In genomic region chr5:170434953-170435605, GRCh38 we compare ENCODE assay signal across 8 cellular contexts. TPM values are rescaled to one million over a fixed set of nuclear protein-coding genes. Genes with fewer than 3 reads are reported as not detected.
A peak's percentile ranks its signal among the peaks of the same experiment; 100 is the strongest.
DNase-seq lines count a peak whose midpoint lies in the region; ATAC-seq and TF ChIP-seq lines count a peak whose summit lies in the region.

No MANE protein-coding gene starts in this region.

- peak; percentile 43 for DNase-seq in A673 (ENCODE audit: low spot score)
- DNase-seq in RKO (ENCODE audit: low spot score), result peak; percentile 54
- DNase-seq in activated gamma-delta T cell treated with anti-CD3 and anti-CD28 coated beads, Interleukin-2, amount 50 U/mL, for 16 hours (ENCODE audit: low read depth), result peak; percentile 24
- DNase-seq in glomerular endothelial cell (ENCODE audit: extremely low read depth, low read depth, low spot score), result peak; percentile 18
- DNase-seq in ovary, result peak; percentile 41 to 83 (median 59)
- DNase-seq in upper lobe of right lung, result peak; percentile 77

- WGBS in ovary, 3 donors, result 37 to 40% (median 38%) methylated on average over 16 of the region's 16 CpGs

- TF ChIP-seq EP300 in ovary (IDR thresholded peaks at IDR 0.05), result no peak

- TF ChIP-seq CTCF in A673 (conservative IDR thresholded peaks at IDR 0.05; ENCODE audit: low read depth, low read length), result peak; percentile 87
- peak; percentile 43 to 80 (median 75) for TF ChIP-seq CTCF in ovary (IDR thresholded peaks at IDR 0.05)
- TF ChIP-seq CTCF in upper lobe of right lung (IDR thresholded peaks at IDR 0.05), result peak; percentile 98

- no peak overlapping the region for H3K27ac ChIP-seq in A673 (ENCODE audit: low read depth, low read length, poor library complexity, severe bottlenecking)
- no peak overlapping the region for H3K27ac ChIP-seq in ovary
- no peak overlapping the region for H3K27ac ChIP-seq in upper lobe of right lung

- CTCF ChIA-PET in A673 (lab: Charles Lee), result interaction anchor here (1.2 to 1.6 kb wide), 2 partner anchors 198 to 209 kb away, joined by 4 to 5 read pairs; no protein-coding TSS in a partner anchor

- BruUV-seq in A673 (replicated peaks; lab: Mats Ljungman, UMichigan), result no TSS peak

- no peaks in the 10 kb centered on the region for H3K9me3 ChIP-seq in A673 (ENCODE audit: low read depth, low read length, poor library complexity, severe bottlenecking)
- H3K9me3 ChIP-seq in ovary, result no peaks in the 10 kb centered on the region
- H3K9me3 ChIP-seq in upper lobe of right lung, result no peaks in the 10 kb centered on the region

- peak; percentile 78 for ATAC-seq in GM18505 (IDR thresholded peaks at IDR 0.05; ENCODE audit: unreplicated experiment)
- peak; percentile 82 for ATAC-seq in HG03175 (IDR thresholded peaks at IDR 0.05; ENCODE audit: unreplicated experiment)
- peak; percentile 90 for ATAC-seq in upper lobe of right lung

- TF ChIP-seq POLR2A in GM18505 (IDR thresholded peaks at IDR 0.05; ENCODE audit: borderline replicate concordance, extremely low read depth, insufficient read depth, insufficient read length) (no peak), ovary (IDR thresholded peaks at IDR 0.05) (no peak)

- H3K36me3 ChIP-seq in A673 (ENCODE audit: insufficient read depth, low read length, poor library complexity, severe bottlenecking) (no peaks in the 10 kb centered on the region), ovary (no peaks in the 10 kb centered on the region), upper lobe of right lung (no peaks in the 10 kb centered on the region)

- intact Hi-C loops in A673 (cut with micrococcal nuclease; ENCODE audit: unreplicated experiment) (loop anchor here (2.0 kb wide), 2 partner anchors 188 to 198 kb away; no protein-coding TSS in a partner anchor), ovary (cut with DNase I) (loop anchor here in 3 of 4 donors (5.0 kb wide), 1 partner anchor 197 kb away; no protein-coding TSS in a partner anchor), upper lobe of right lung (cut with DNase I) (loop anchor here (5.0 kb wide), 1 partner anchor 197 kb away; no protein-coding TSS in a partner anchor)

- H3K4me1 ChIP-seq in A673 (ENCODE audit: insufficient read depth, low read length, poor library complexity, severe bottlenecking), result peaks cover 6% of the 10 kb centered on the region
- no peaks in the 10 kb centered on the region for H3K4me1 ChIP-seq in ovary (ENCODE audit: insufficient read depth)
- H3K4me1 ChIP-seq in upper lobe of right lung, result no peaks in the 10 kb centered on the region

- POLR2A ChIA-PET in A673 (lab: Charles Lee; ENCODE audit: low non-redundant PET), result no interaction called here

- H3K27me3 ChIP-seq in A673 (replicated peaks; ENCODE audit: insufficient read depth, low read depth, low read length, poor library complexity) (no peaks in the 10 kb centered on the region), ovary (no peaks in the 10 kb centered on the region), upper lobe of right lung (no peaks in the 10 kb centered on the region)

- H3K4me3 ChIP-seq in A673 (ENCODE audit: low read depth, low read length, poor library complexity, severe bottlenecking), result no peak overlapping the region
- no peak overlapping the region for H3K4me3 ChIP-seq in ovary
- H3K4me3 ChIP-seq in upper lobe of right lung, result no peak overlapping the region

RNA-seq across cellular contexts. Expression of gene KCNMB1, which starts 45.9 kb away (rescaled TPM):
- total RNA-seq in A673 (2021) (not detected in 2 replicates), glomerular endothelial cell (not detected in 2 replicates), ovary (10 to 100 TPM in 1 of 7 donors, 1 to 10 TPM in 4, under 1 TPM in 2; 0.24 to 13.6 (median 2.0) TPM), upper lobe of right lung (1.5 TPM)
- 10 to 100 TPM in 1 of 2 donors, 1 to 10 TPM in 1; 3.5 to 12.1 TPM for polyA plus RNA-seq in ovary

Comparison
In these comparisons a context has a peak if more than half of its experiments do, and no peak if none do; other contexts are left out.
1. DNase-seq: peak in every context shown above with its lines; median percentile 77 in upper lobe of right lung; 59 in ovary; 54 in RKO; 43 in A673; 24 in activated gamma-delta T cell treated with anti-CD3 and anti-CD28 coated beads, Interleukin-2, amount 50 U/mL, for 16 hours; 18 in glomerular endothelial cell.